Comparison of ENCODE assay signal across 3 cellular contexts in the genomic region with DNA sequence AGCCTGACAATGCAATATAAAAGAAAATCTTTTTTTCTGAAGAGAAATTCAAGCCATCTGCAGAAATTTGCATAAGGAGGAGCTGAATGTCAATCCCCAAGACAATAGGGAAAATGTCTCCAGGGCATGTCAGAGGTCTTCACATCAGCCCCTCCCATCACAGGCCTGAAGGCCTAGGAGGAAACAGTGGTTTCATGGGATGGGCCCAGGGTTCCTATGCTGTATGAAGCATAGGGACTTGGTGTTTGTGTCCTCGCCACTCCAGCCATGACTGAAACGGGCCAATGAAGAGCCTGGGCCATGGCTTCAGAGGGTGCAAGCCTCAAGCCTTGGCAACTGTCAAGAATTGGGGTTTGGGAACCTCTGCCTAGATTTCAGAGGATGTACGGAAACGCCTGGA.
"Had no signal": no experiment of that assay in that cellular context is flagged by ENCODE, and none has a peak within 500 bp of the region (broad histone marks: within the 10 kb centered on the region; RNA-seq: fewer than 3 reads in every experiment).

No MANE protein-coding gene starts in this region.

- H3K4me3 ChIP-seq: GM12878 had no signal

- ATAC-seq: GM12878 had no signal

- DNase-seq: GDM1, GF-D8 had no signal
